ENCODE assay signal across 11 cellular contexts in genomic region chr10:78634389-78634815, GRCh38.
DNase-seq lines count a peak whose midpoint lies in the region; ATAC-seq and TF ChIP-seq lines count a peak whose summit lies in the region.
"Had no signal": no experiment of that assay in that cellular context is flagged by ENCODE, and none has a peak within 500 bp of the region (broad histone marks: within the 10 kb centered on the region; RNA-seq: fewer than 3 reads in every experiment).

No MANE protein-coding gene starts in this region.

- H3K9me3 Mint-ChIP-seq in natural killer cell = no peaks in the 10 kb centered on the region

- intact Hi-C loops in natural killer cell (cut with micrococcal nuclease) = no loop called here

- 31% methylated on average over 2 of the region's 2 CpGs for WGBS in mesodermal cell (ENCODE audit: insufficient coverage in 2 of 2), 2 experiments

- no peaks in the 10 kb centered on the region for H3K36me3 Mint-ChIP-seq in natural killer cell

- no peak overlapping the region for H3K4me3 Mint-ChIP-seq in natural killer cell

- peaks cover 3 to 14% of the 10 kb centered on the region in 2 donors for H3K27me3 Mint-ChIP-seq in natural killer cell (ENCODE audit: low read depth in 2 of 2)

- H3K27ac Mint-ChIP-seq in natural killer cell = no peak overlapping the region

- H3K4me1 ChIP-seq in mesodermal cell (ENCODE audit: control insufficient read depth, insufficient read depth, low read length, poor library complexity, severe bottlenecking) = peaks cover 7% of the 10 kb centered on the region

- H3K9me3 ChIP-seq in mesodermal cell (ENCODE audit: control insufficient read depth, low read length) = no peaks in the 10 kb centered on the region

- H3K4me3 ChIP-seq in astrocyte of the spinal cord (ENCODE audit: low read depth, low read length) (no peak overlapping the region), mesodermal cell (ENCODE audit: extremely low read depth, insufficient read depth, low read length, poor library complexity, severe bottlenecking) (no peak overlapping the region)

- no peak for TF ChIP-seq CTCF in astrocyte of the spinal cord (IDR thresholded peaks at IDR 0.05; ENCODE audit: low read depth, low read length)
- no peak for TF ChIP-seq CTCF in natural killer cell (IDR thresholded peaks at IDR 0.05)

- peak overlapping the region; percentile 87 for H3K27ac ChIP-seq in mesodermal cell (ENCODE audit: low read depth, low read length, severe bottlenecking)

- H3K36me3 ChIP-seq in mesodermal cell (ENCODE audit: control insufficient read depth, insufficient read depth, low read length) = no peaks in the 10 kb centered on the region

- DNase-seq in EH (ENCODE audit: low read depth) (peak; percentile 56), astrocyte of the spinal cord (ENCODE audit: low read depth, low spot score) (peak; percentile 48), natural killer cell (no peak), DMS114 treated with DMSO at 0.1 percent for 48 hours (lab: John Stamatoyannopoulos, UW; ENCODE audit: unreplicated experiment) (no peak), HK-2 (ENCODE audit: unreplicated experiment) (no peak)
- no peak for DNase-seq in stimulated activated CD4-positive, alpha-beta T cell treated with anti-CD3 and anti-CD28 coated beads, Interleukin-12 subunit alpha, Interleukin-12 subunit beta, amount 100 ng/mL, for 4 hours
- DNase-seq: activated gamma-delta T cell, head of caudate nucleus, T-helper 1 cell had no signal

- ATAC-seq in HG02852 (IDR thresholded peaks at IDR 0.05; ENCODE audit: unreplicated experiment) = peak; percentile 58
- no peak for ATAC-seq in natural killer cell

- H3K4me1 Mint-ChIP-seq in natural killer cell = no peaks in the 10 kb centered on the region

- in situ Hi-C loops in astrocyte of the spinal cord (cut with HindIII; ENCODE audit: low sequenced_read_pairs) = no loop called here

Comparison
In these comparisons a context has a peak if more than half of its experiments do, and no peak if none do; other contexts are left out.
1. DNase-seq: peak in EH (single experiment) and astrocyte of the spinal cord (single experiment); none in natural killer cell (single experiment), DMS114 treated with DMSO at 0.1 percent for 48 hours (single experiment), stimulated activated CD4-positive, alpha-beta T cell treated with anti-CD3 and anti-CD28 coated beads, Interleukin-12 subunit alpha, Interleukin-12 subunit beta, amount 100 ng/mL, for 4 hours (single experiment) and HK-2 (single experiment).